8 cellular contexts compared by ENCODE assay signal in genomic region chr1:40449684-40450490, GRCh38. TPM values are rescaled to one million over a fixed set of nuclear protein-coding genes. Genes with fewer than 3 reads are reported as not detected.
A peak's percentile ranks its signal among the peaks of the same experiment; 100 is the strongest.
DNase-seq lines count a peak whose midpoint lies in the region; ATAC-seq, FAIRE-seq and TF ChIP-seq lines count a peak whose summit lies in the region.

Gene ZFP69B (plus strand): TSS chr1:40450476. CDS start chr1:40450962, 486 bp downstream.

- TF ChIP-seq CTCF in D721Med (IDR thresholded peaks at IDR 0.05; ENCODE audit: insufficient read depth, missing control alignments) (no peak), OCI-LY1 (IDR thresholded peaks at IDR 0.05; ENCODE audit: low read length) (peak; percentile 10; the same call in 1 of the 2 replicates), epithelial cell of proximal tubule (conservative IDR thresholded peaks at IDR 0.05; ENCODE audit: low read depth, low read length) (peak; percentile 2)

- H3K27me3 ChIP-seq in OCI-LY1 (ENCODE audit: insufficient read depth, low read length): no peaks in the 10 kb centered on the region

- no peaks in the 10 kb centered on the region for H4K20me1 ChIP-seq in OCI-LY1 (ENCODE audit: insufficient read depth, low read length)

- peaks cover 7% of the 10 kb centered on the region for H3K36me3 ChIP-seq in OCI-LY1 (ENCODE audit: insufficient read depth, low read length)

- H3K9me2 ChIP-seq in OCI-LY1 (ENCODE audit: low read depth, low read length): no peaks in the 10 kb centered on the region

- H3K27ac ChIP-seq in OCI-LY1 (ENCODE audit: low read depth, low read length, poor library complexity, severe bottlenecking): peak within 1 kb of the TSS; percentile 29

- peak within 1 kb of the TSS; percentile 72 for H3K4me3 ChIP-seq in OCI-LY1 (ENCODE audit: low read depth, low read length, poor library complexity, severe bottlenecking)
- H3K4me3 ChIP-seq in epithelial cell of proximal tubule (ENCODE audit: low read depth, low read length): peak within 1 kb of the TSS; percentile 78

- no peaks in the 10 kb centered on the region for H3K79me2 ChIP-seq in OCI-LY1 (ENCODE audit: insufficient read depth, low read length)

- peaks cover 18% of the 10 kb centered on the region for H3K9me3 ChIP-seq in OCI-LY1 (ENCODE audit: low read length)

- no peak for FAIRE-seq in D721Med (lab: Jason Lieb, UNC)

- no peaks in the 10 kb centered on the region for H3F3A ChIP-seq in OCI-LY1 (ENCODE audit: insufficient read depth, low read length)

- H3K4me2 ChIP-seq in OCI-LY1 (ENCODE audit: low read length): peak within 1 kb of the TSS; percentile 84

- peak; percentile 69 for ATAC-seq in GM21447 (IDR thresholded peaks at IDR 0.05; ENCODE audit: unreplicated experiment)

- DNase-seq in D721Med (ENCODE audit: insufficient read length, low spot score) (peak; percentile 88), HuH-7 (ENCODE audit: low spot score) (peak; percentile 96), activated T-cell treated with anti-CD3 and anti-CD28 coated beads for 4 hours (peak; percentile 80), epithelial cell of proximal tubule (ENCODE audit: low read depth) (no peak), mucosa of gallbladder (ENCODE audit: low spot score) (peak; percentile 91)
- DNase-seq in stimulated activated CD8-positive, alpha-beta memory T cell treated with anti-CD3 and anti-CD28 coated beads, Interleukin-4, amount 100 ng/mL, for 1 hour (ENCODE audit: low read depth in 2 of 2, low spot score in 1 of 2): peak; percentile 72 to 82

- H3K9ac ChIP-seq in OCI-LY1 (ENCODE audit: low read length): peak within 1 kb of the TSS; percentile 82

- H3K4me1 ChIP-seq in OCI-LY1 (ENCODE audit: insufficient read depth, low read length, severe bottlenecking): peaks cover 20% of the 10 kb centered on the region

- peak within 1 kb of the TSS; percentile 94 for H2AFZ ChIP-seq in OCI-LY1 (ENCODE audit: low read length)

RNA-seq across cellular contexts. Expression of gene ZFP69B, which starts in this region (rescaled TPM):
- 2.6 and 4.1 TPM in 2 replicates for total RNA-seq in epithelial cell of proximal tubule
- 1.8 TPM for total RNA-seq in mucosa of gallbladder
